Comparison of ENCODE assay signal across 8 cellular contexts in the genomic region with DNA sequence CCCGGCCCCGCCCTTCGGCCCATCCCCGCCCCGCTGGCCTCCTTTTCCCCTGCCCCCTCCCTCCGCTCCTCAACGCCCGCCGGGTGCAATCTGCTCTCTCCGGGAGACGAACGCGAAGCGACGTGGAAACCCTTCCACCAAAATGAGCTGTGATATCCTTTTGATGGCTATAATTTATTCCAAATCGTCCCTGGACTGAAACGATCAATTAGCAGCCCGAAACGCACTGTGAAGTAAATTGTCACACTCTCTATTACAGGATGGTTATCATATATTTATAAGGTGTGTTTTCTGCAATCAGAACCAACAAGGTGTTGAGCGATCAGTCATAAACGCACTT.
A peak's percentile ranks its signal among the peaks of the same experiment; 100 is the strongest.
DNase-seq lines count a peak whose midpoint lies in the region; ATAC-seq, FAIRE-seq and TF ChIP-seq lines count a peak whose summit lies in the region.

No MANE protein-coding gene starts in this region.

- WGBS in prostate gland: 2% methylated on average over 17 of the region's 21 CpGs

- H3K27me3 ChIP-seq in NT2/D1 (ENCODE audit: insufficient read depth, insufficient read length) (peaks cover 21% of the 10 kb centered on the region), prostate gland (replicated peaks; ENCODE audit: insufficient read depth) (no peaks in the 10 kb centered on the region)

- peak overlapping the region; percentile 33 for H3K9ac ChIP-seq in NT2/D1 (ENCODE audit: insufficient read length, low read depth)

- peaks cover 2% of the 10 kb centered on the region for H3K36me3 ChIP-seq in NT2/D1 (ENCODE audit: insufficient read depth, insufficient read length, low read length)
- no peaks in the 10 kb centered on the region for H3K36me3 ChIP-seq in prostate gland

- no peak overlapping the region for H3K27ac ChIP-seq in prostate gland

- H3K4me3 ChIP-seq in NT2/D1 (ENCODE audit: insufficient read length, low read depth) (peak overlapping the region; percentile 30), epithelial cell of proximal tubule (ENCODE audit: low read depth, low read length) (peak overlapping the region; percentile 63), prostate gland (peak overlapping the region; percentile 54 to 56)

- intact Hi-C loops in prostate gland (cut with DNase I): no loop called here

- TF ChIP-seq CTCF in epithelial cell of proximal tubule (conservative IDR thresholded peaks at IDR 0.05; ENCODE audit: low read depth, low read length) (no peak), prostate gland (IDR thresholded peaks at IDR 0.05) (no peak)

- H3K4me1 ChIP-seq in NT2/D1 (ENCODE audit: insufficient read depth, insufficient read length): peaks cover 2% of the 10 kb centered on the region
- H3K4me1 ChIP-seq in prostate gland (replicated peaks): no peaks in the 10 kb centered on the region

- no peaks in the 10 kb centered on the region for H3K9me3 ChIP-seq in NT2/D1 (ENCODE audit: insufficient read depth, low read length)
- no peaks in the 10 kb centered on the region for H3K9me3 ChIP-seq in prostate gland

- DNase-seq in G401 (ENCODE audit: low spot score): peak; percentile 89
- DNase-seq in NT2/D1 (ENCODE audit: low read depth, low spot score): no peak
- DNase-seq in epithelial cell of proximal tubule (ENCODE audit: low read depth): no peak
- no peak for DNase-seq in prostate gland (ENCODE audit: low spot score)
- no peak for DNase-seq in NCI-H1417 treated with DMSO at 0.1 percent for 48 hours (lab: John Stamatoyannopoulos, UW)
- no peak for DNase-seq in frontal cortex (ENCODE audit: low spot score in 2 of 2)

- FAIRE-seq in frontal cortex (lab: Jason Lieb, UNC): no peak

- no peak for TF ChIP-seq POLR2A in prostate gland (IDR thresholded peaks at IDR 0.05)

- in situ Hi-C loops in G401 (cut with HindIII; ENCODE audit: low sequenced_read_pairs): no loop called here

- ATAC-seq in GM18861 (IDR thresholded peaks at IDR 0.05; ENCODE audit: unreplicated experiment) (no peak), HG02759 (IDR thresholded peaks at IDR 0.05; ENCODE audit: unreplicated experiment) (no peak)
